Comparison of ENCODE assay signal across 1 cellular context in genomic region chr16:70698901-70699300, GRCh38.
TF ChIP-seq lines count a peak whose summit lies in the region.

No MANE protein-coding gene starts in this region.

TF ChIP-seq in IMR-90, 13 proteins besides CTCF, POLR2A, EP300 and RAD21 (continued from another document):
- no peak for TF ChIP-seq BHLHE40 (IDR thresholded peaks at IDR 0.05; ENCODE audit: low read depth, low read length)
